In the genomic region with DNA sequence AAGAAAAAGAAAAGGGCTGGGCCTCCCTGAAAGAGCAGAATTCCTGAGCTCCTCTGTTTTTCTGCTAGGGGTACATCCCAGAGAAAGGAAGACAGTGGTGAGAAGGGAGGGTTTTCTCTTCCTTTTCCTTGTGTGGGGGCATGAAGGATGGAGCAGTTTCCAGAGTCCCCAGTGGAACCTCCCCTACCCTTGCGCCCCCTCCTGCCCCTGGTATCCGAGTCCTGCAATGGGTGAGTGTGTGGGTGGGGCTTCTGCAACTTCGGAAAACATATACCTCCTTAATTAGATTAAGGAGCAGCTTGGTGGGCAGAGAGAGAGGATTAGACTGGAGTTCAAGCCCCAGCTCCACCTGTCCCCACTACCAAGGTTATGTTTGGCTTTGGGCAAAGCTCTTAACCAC, we compare ENCODE assay signal across 2 cellular contexts.
TF ChIP-seq lines count a peak whose summit lies in the region.

No MANE protein-coding gene starts in this region.

TF ChIP-seq in IMR-90, 13 proteins besides CTCF, POLR2A, EP300 and RAD21:
- TF ChIP-seq SMC3 (IDR thresholded peaks at IDR 0.05; ENCODE audit: low read depth, low read length), result no peak
- TF ChIP-seq USF2 (IDR thresholded peaks at IDR 0.05; ENCODE audit: low read depth, low read length), result no peak
- TF ChIP-seq CHD1 (IDR thresholded peaks at IDR 0.05; ENCODE audit: low read depth, low read length), result no peak
- no peak for TF ChIP-seq MAFK (IDR thresholded peaks at IDR 0.05; ENCODE audit: low read depth, low read length)

TF ChIP-seq in K562, 482 proteins besides CTCF, POLR2A, EP300 and RAD21:
- TF ChIP-seq HOXB6 (CRISPR knock-in tag; IDR thresholded peaks at IDR 0.05; ENCODE audit: borderline replicate concordance), result no peak
- TF ChIP-seq PHF20 (IDR thresholded peaks at IDR 0.05; ENCODE audit: partially characterized antibody), result no peak
- peak; percentile 87 for TF ChIP-seq MIER1 (IDR thresholded peaks at IDR 0.05; ENCODE audit: low read depth)
- TF ChIP-seq EGR1 (conservative IDR thresholded peaks at IDR 0.05), result peak; percentile 58
- TF ChIP-seq, protein P1, sequence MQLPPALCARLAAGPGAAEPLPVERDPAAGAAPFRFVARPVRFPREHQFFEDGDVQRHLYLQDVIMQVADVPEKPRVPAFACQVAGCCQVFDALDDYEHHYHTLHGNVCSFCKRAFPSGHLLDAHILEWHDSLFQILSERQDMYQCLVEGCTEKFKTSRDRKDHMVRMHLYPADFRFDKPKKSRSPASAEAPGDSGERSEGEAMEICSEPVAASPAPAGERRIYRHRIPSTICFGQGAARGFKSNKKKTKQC (CRISPR knock-in tag; IDR thresholded peaks at IDR 0.05), result no peak
- no peak for TF ChIP-seq ZNF263 (CRISPR knock-in tag; IDR thresholded peaks at IDR 0.05; ENCODE audit: borderline replicate concordance)
- peak; percentile 54; the same call in 1 of the 2 replicates for TF ChIP-seq ZBTB7A (IDR thresholded peaks at IDR 0.05; ENCODE audit: borderline replicate concordance, control insufficient read depth, low read depth, low read length)
- TF ChIP-seq ZBED1 (IDR thresholded peaks at IDR 0.05), result no peak
- TF ChIP-seq E2F5 (CRISPR knock-in tag; IDR thresholded peaks at IDR 0.05), result no peak
- TF ChIP-seq KDM2B (CRISPR knock-in tag; IDR thresholded peaks at IDR 0.05), result no peak
- no peak for TF ChIP-seq ZBTB1 (CRISPR knock-in tag; IDR thresholded peaks at IDR 0.05; ENCODE audit: borderline replicate concordance, low read depth)
- TF ChIP-seq, protein P2, sequence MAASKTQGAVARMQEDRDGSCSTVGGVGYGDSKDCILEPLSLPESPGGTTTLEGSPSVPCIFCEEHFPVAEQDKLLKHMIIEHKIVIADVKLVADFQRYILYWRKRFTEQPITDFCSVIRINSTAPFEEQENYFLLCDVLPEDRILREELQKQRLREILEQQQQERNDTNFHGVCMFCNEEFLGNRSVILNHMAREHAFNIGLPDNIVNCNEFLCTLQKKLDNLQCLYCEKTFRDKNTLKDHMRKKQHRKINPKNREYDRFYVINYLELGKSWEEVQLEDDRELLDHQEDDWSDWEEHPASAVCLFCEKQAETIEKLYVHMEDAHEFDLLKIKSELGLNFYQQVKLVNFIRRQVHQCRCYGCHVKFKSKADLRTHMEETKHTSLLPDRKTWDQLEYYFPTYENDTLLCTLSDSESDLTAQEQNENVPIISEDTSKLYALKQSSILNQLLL (CRISPR knock-in tag; IDR thresholded peaks at IDR 0.05; ENCODE audit: borderline replicate concordance), result no peak
- no peak for TF ChIP-seq KAT8 (IDR thresholded peaks at IDR 0.05; ENCODE audit: low read depth)
- TF ChIP-seq KAT2B (IDR thresholded peaks at IDR 0.05; ENCODE audit: low read depth, low read length), result no peak
- TF ChIP-seq, protein P3, sequence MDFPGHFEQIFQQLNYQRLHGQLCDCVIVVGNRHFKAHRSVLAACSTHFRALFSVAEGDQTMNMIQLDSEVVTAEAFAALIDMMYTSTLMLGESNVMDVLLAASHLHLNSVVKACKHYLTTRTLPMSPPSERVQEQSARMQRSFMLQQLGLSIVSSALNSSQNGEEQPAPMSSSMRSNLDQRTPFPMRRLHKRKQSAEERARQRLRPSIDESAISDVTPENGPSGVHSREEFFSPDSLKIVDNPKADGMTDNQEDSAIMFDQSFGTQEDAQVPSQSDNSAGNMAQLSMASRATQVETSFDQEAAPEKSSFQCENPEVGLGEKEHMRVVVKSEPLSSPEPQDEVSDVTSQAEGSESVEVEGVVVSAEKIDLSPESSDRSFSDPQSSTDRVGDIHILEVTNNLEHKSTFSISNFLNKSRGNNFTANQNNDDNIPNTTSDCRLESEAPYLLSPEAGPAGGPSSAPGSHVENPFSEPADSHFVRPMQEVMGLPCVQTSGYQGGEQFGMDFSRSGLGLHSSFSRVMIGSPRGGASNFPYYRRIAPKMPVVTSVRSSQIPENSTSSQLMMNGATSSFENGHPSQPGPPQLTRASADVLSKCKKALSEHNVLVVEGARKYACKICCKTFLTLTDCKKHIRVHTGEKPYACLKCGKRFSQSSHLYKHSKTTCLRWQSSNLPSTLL (IDR thresholded peaks at IDR 0.05), result no peak
- TF ChIP-seq ZNF217 (CRISPR knock-in tag; IDR thresholded peaks at IDR 0.05), result no peak
- TF ChIP-seq ETV1 (tag; conservative IDR thresholded peaks at IDR 0.05; ENCODE audit: low read depth), result no peak
- no peak for TF ChIP-seq GTF2E2 (tag; IDR thresholded peaks at IDR 0.05)
